Comparison of ENCODE assay signal across 1 cellular context in genomic region chr9:128127990-128128835, GRCh38.
TF ChIP-seq lines count a peak whose summit lies in the region.

No MANE protein-coding gene starts in this region.

TF ChIP-seq in K562, 482 proteins besides CTCF, POLR2A, EP300 and RAD21 (continued from another document and continues in another):
- TF ChIP-seq, protein P1, sequence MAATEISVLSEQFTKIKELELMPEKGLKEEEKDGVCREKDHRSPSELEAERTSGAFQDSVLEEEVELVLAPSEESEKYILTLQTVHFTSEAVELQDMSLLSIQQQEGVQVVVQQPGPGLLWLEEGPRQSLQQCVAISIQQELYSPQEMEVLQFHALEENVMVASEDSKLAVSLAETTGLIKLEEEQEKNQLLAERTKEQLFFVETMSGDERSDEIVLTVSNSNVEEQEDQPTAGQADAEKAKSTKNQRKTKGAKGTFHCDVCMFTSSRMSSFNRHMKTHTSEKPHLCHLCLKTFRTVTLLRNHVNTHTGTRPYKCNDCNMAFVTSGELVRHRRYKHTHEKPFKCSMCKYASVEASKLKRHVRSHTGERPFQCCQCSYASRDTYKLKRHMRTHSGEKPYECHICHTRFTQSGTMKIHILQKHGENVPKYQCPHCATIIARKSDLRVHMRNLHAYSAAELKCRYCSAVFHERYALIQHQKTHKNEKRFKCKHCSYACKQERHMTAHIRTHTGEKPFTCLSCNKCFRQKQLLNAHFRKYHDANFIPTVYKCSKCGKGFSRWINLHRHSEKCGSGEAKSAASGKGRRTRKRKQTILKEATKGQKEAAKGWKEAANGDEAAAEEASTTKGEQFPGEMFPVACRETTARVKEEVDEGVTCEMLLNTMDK (IDR thresholded peaks at IDR 0.05; ENCODE audit: borderline replicate concordance, insufficient read depth, low read depth, low read length, poor library complexity, severe bottlenecking), result no peak
- TF ChIP-seq ZFP91 (CRISPR knock-in tag; IDR thresholded peaks at IDR 0.05) (no peak), ZNF444 (CRISPR knock-in tag; IDR thresholded peaks at IDR 0.05) (no peak), MCM7 (IDR thresholded peaks at IDR 0.05) (no peak), ZNF507 (tag; conservative IDR thresholded peaks at IDR 0.05) (no peak), ZNF239 (CRISPR knock-in tag; IDR thresholded peaks at IDR 0.05) (0 out of 2 replicates have a peak, but pooled peaks have one; percentile 4), ARNT (IDR thresholded peaks at IDR 0.05) (no peak; a peak in 1 of 4 replicates), ZNF449 (CRISPR knock-in tag; IDR thresholded peaks at IDR 0.05) (no peak), ZC3H4 (CRISPR knock-in tag; IDR thresholded peaks at IDR 0.05; ENCODE audit: borderline replicate concordance) (no peak), TCFL5 (CRISPR knock-in tag; conservative IDR thresholded peaks at IDR 0.05) (no peak), GTF2A2 (tag; IDR thresholded peaks at IDR 0.05) (no peak), TRIM25 (IDR thresholded peaks at IDR 0.05; ENCODE audit: borderline replicate concordance) (no peak), CCNT2 (IDR thresholded peaks at IDR 0.05; ENCODE audit: borderline replicate concordance, extremely low read depth, insufficient read length, low read depth, low read length) (peak; percentile 60), CC2D1A (IDR thresholded peaks at IDR 0.05) (no peak), TRIM24 (IDR thresholded peaks at IDR 0.05) (peak in 1 of 2 experiments; percentile 44; a peak in 2 of 4 replicates), ZBTB33 (CRISPR knock-in tag; IDR thresholded peaks at IDR 0.05) (no peak), SAP30 (IDR thresholded peaks at IDR 0.05; ENCODE audit: borderline replicate concordance, insufficient read depth, low read depth, low read length, poor library complexity, severe bottlenecking) (no peak), ZNF12 (CRISPR knock-in tag; IDR thresholded peaks at IDR 0.05) (no peak), BRD4 (IDR thresholded peaks at IDR 0.05) (0 out of 2 replicates have a peak, but pooled peaks have one; percentile 42), SNIP1 (IDR thresholded peaks at IDR 0.05; ENCODE audit: low read depth) (no peak), HDGF (IDR thresholded peaks at IDR 0.05) (no peak), HMGN3 (IDR thresholded peaks at IDR 0.05; ENCODE audit: borderline replicate concordance, extremely low read depth, insufficient read length, low read depth, low read length) (peak; percentile 28), TAF1 (IDR thresholded peaks at IDR 0.05; ENCODE audit: control insufficient read depth, extremely low read depth, insufficient read depth, low read length, severe bottlenecking) (peak; percentile 46), ZNF584 (CRISPR knock-in tag; IDR thresholded peaks at IDR 0.05; ENCODE audit: low read depth) (no peak), RBM22 (IDR thresholded peaks at IDR 0.05; ENCODE audit: low read depth, low read length, poor library complexity, severe bottlenecking) (no peak), ZEB2 (IDR thresholded peaks at IDR 0.05) (no peak), ZNF174 (CRISPR knock-in tag; IDR thresholded peaks at IDR 0.05) (no peak), TEAD4 (IDR thresholded peaks at IDR 0.05; ENCODE audit: low read length) (no peak; the same call in 1 of the 2 replicates), TEAD4 (CRISPR knock-in tag; IDR thresholded peaks at IDR 0.05; ENCODE audit: borderline replicate concordance) (no peak), ZNF165 (CRISPR knock-in tag; IDR thresholded peaks at IDR 0.05; ENCODE audit: borderline replicate concordance) (no peak), ZMIZ1 (IDR thresholded peaks at IDR 0.05; ENCODE audit: low read depth in 2 of 2, low read length in 2 of 2) (no peak; a peak in 2 of 4 replicates), MTF1 (CRISPR knock-in tag; IDR thresholded peaks at IDR 0.05; ENCODE audit: borderline replicate concordance) (no peak), THRB (CRISPR knock-in tag; conservative IDR thresholded peaks at IDR 0.05) (0 out of 2 replicates have a peak, but pooled peaks have one; percentile 19), POLR2G (IDR thresholded peaks at IDR 0.05; ENCODE audit: low read depth, low read length) (peak; percentile 74)
- TF ChIP-seq, protein P2, sequence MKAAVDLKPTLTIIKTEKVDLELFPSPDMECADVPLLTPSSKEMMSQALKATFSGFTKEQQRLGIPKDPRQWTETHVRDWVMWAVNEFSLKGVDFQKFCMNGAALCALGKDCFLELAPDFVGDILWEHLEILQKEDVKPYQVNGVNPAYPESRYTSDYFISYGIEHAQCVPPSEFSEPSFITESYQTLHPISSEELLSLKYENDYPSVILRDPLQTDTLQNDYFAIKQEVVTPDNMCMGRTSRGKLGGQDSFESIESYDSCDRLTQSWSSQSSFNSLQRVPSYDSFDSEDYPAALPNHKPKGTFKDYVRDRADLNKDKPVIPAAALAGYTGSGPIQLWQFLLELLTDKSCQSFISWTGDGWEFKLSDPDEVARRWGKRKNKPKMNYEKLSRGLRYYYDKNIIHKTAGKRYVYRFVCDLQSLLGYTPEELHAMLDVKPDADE (conservative IDR thresholded peaks at IDR 0.05; ENCODE audit: control insufficient read depth, low read depth, low read length), result peak; percentile 6; the same call in 1 of the 2 replicates
- TF ChIP-seq, protein P3, sequence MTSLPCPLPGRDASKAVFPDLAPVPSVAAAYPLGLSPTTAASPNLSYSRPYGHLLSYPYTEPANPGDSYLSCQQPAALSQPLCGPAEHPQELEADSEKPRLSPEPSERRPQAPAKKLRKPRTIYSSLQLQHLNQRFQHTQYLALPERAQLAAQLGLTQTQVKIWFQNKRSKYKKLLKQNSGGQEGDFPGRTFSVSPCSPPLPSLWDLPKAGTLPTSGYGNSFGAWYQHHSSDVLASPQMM (CRISPR knock-in tag; IDR thresholded peaks at IDR 0.05), result no peak
- TF ChIP-seq, protein P4, sequence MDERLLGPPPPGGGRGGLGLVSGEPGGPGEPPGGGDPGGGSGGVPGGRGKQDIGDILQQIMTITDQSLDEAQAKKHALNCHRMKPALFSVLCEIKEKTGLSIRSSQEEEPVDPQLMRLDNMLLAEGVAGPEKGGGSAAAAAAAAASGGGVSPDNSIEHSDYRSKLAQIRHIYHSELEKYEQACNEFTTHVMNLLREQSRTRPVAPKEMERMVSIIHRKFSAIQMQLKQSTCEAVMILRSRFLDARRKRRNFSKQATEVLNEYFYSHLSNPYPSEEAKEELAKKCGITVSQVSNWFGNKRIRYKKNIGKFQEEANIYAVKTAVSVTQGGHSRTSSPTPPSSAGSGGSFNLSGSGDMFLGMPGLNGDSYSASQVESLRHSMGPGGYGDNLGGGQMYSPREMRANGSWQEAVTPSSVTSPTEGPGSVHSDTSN (CRISPR knock-in tag; IDR thresholded peaks at IDR 0.05; ENCODE audit: low read depth), result no peak
- TF ChIP-seq, protein P4 (tag; conservative IDR thresholded peaks at IDR 0.05; ENCODE audit: low read depth), result no peak
- TF ChIP-seq, protein P5, sequence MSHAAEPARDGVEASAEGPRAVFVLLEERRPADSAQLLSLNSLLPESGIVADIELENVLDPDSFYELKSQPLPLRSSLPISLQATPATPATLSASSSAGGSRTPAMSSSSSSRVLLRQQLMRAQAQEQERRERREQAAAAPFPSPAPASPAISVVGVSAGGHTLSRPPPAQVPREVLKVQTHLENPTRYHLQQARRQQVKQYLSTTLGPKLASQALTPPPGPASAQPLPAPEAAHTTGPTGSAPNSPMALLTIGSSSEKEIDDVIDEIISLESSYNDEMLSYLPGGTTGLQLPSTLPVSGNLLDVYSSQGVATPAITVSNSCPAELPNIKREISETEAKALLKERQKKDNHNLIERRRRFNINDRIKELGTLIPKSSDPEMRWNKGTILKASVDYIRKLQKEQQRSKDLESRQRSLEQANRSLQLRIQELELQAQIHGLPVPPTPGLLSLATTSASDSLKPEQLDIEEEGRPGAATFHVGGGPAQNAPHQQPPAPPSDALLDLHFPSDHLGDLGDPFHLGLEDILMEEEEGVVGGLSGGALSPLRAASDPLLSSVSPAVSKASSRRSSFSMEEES (CRISPR knock-in tag; IDR thresholded peaks at IDR 0.05), result peak; percentile 29
